Comparison of ENCODE assay signal across 27 cellular contexts in genomic region chr5:87770016-87770415, GRCh38.
"Had no signal": no experiment of that assay in that cellular context is flagged by ENCODE, and none has a peak within 500 bp of the region (broad histone marks: within the 10 kb centered on the region; RNA-seq: fewer than 3 reads in every experiment).

No MANE protein-coding gene starts in this region.

- H3K27me3 ChIP-seq: body of pancreas, uterus had no signal

- H3K4me1 Mint-ChIP-seq: stimulated activated naive B cell treated with anti-CD40 and anti-IgM and Interleukin-4, amounts not matched to agents 10 μg/mL and 1 μg/mL and 100 μg/mL, for 72 hours had no signal

- H3K36me3 Mint-ChIP-seq: activated naive CD4-positive, alpha-beta T cell treated with anti-CD3 and anti-CD28 coated beads, Interleukin-2, amount 50 U/mL, for 72 hours; natural killer cell treated with Interleukin-12 subunit alpha and Interleukin-12 subunit beta and Interleukin-15 and Interleukin-18, amount 100 ng/mL, for 72 hours; stimulated activated naive B cell treated with anti-CD40 and anti-IgM and Interleukin-4, amounts not matched to agents 10 μg/mL and 1 μg/mL and 100 μg/mL, for 72 hours; type B pancreatic cell had no signal

- DNase-seq: activated CD4-positive, alpha-beta T cell treated with anti-CD3 and anti-CD28 coated beads for 4 hours; activated CD4-positive, alpha-beta T cell treated with anti-CD3 and anti-CD28 coated beads, Interleukin-2, amount 50 U/mL, for 4 hours; activated naive CD4-positive, alpha-beta T cell; activated T-cell treated with anti-CD3 and anti-CD28 coated beads for 4 hours; activated T-cell treated with anti-CD3 and anti-CD28 coated beads, Interleukin-2, amount 50 U/mL, for 72 hours; body of pancreas; effector CD4-positive, alpha-beta T cell; foreskin keratinocyte; heart right ventricle; islet precursor cell; left ventricle myocardium inferior; right cardiac atrium; stimulated activated CD4-positive, alpha-beta T cell treated with anti-CD3 and anti-CD28 coated beads, Interleukin-15, amount 100 ng/mL, for 24 hours; stimulated activated CD4-positive, alpha-beta T cell treated with anti-CD3 and anti-CD28 coated beads, Interleukin-2, amount 100 ng/mL, for 24 hours; stimulated activated naive B cell treated with anti-CD40 and anti-IgM and Interleukin-4, amounts not matched to agents 10 μg/mL and 1 μg/mL and 100 μg/mL, for 72 hours; T-helper 1 cell; uterus had no signal

- H3K9me3 Mint-ChIP-seq: activated naive CD4-positive, alpha-beta T cell treated with anti-CD3 and anti-CD28 coated beads, Interleukin-2, amount 50 U/mL, for 72 hours; activated T-cell treated with anti-CD3 and anti-CD28 coated beads, Interleukin-2, amount 50 U/mL, for 72 hours; dendritic cell treated with granulocyte-macrophage colony-stimulating factor and Interleukin-4, amounts not matched to agents 40 ng/mL and 50 ng/mL, for 4 days; natural killer cell treated with Interleukin-12 subunit alpha and Interleukin-12 subunit beta and Interleukin-15 and Interleukin-18, amount 100 ng/mL, for 72 hours; stimulated activated naive B cell treated with anti-CD40 and anti-IgM and Interleukin-4, amounts not matched to agents 10 μg/mL and 1 μg/mL and 100 μg/mL, for 72 hours; T-helper 2 cell treated with Interferon-gamma antibody and Interleukin-4, amounts not matched to agents 5 μg/mL and 100 μg/mL, for 36 hours; type B pancreatic cell had no signal

- H3K9me3 ChIP-seq: body of pancreas, esophagus muscularis mucosa, heart right ventricle, left ventricle myocardium inferior, mucosa of descending colon, thoracic aorta, uterus had no signal

- H3K4me1 ChIP-seq: body of pancreas, esophagus muscularis mucosa, foreskin keratinocyte, heart right ventricle, left ventricle myocardium inferior, uterus had no signal

- H3K27ac ChIP-seq: body of pancreas, cardiac muscle cell, esophagus muscularis mucosa, foreskin keratinocyte, heart right ventricle, left ventricle myocardium inferior, thoracic aorta, uterus had no signal

- H3K27ac Mint-ChIP-seq: activated naive CD4-positive, alpha-beta T cell treated with anti-CD3 and anti-CD28 coated beads, Interleukin-2, amount 50 U/mL, for 72 hours; activated T-cell treated with anti-CD3 and anti-CD28 coated beads, Interleukin-2, amount 50 U/mL, for 72 hours; dendritic cell treated with granulocyte-macrophage colony-stimulating factor and Interleukin-4, amounts not matched to agents 40 ng/mL and 50 ng/mL, for 4 days; natural killer cell treated with Interleukin-12 subunit alpha and Interleukin-12 subunit beta and Interleukin-15 and Interleukin-18, amount 100 ng/mL, for 72 hours; stimulated activated naive B cell treated with anti-CD40 and anti-IgM and Interleukin-4, amounts not matched to agents 10 μg/mL and 1 μg/mL and 100 μg/mL, for 72 hours; T-helper 2 cell treated with Interferon-gamma antibody and Interleukin-4, amounts not matched to agents 5 μg/mL and 100 μg/mL, for 36 hours; type B pancreatic cell had no signal

- H3K4me3 Mint-ChIP-seq: activated T-cell treated with anti-CD3 and anti-CD28 coated beads, Interleukin-2, amount 50 U/mL, for 72 hours; dendritic cell treated with granulocyte-macrophage colony-stimulating factor and Interleukin-4, amounts not matched to agents 40 ng/mL and 50 ng/mL, for 4 days; natural killer cell treated with Interleukin-12 subunit alpha and Interleukin-12 subunit beta and Interleukin-15 and Interleukin-18, amount 100 ng/mL, for 72 hours; stimulated activated naive B cell treated with anti-CD40 and anti-IgM and Interleukin-4, amounts not matched to agents 10 μg/mL and 1 μg/mL and 100 μg/mL, for 72 hours; T-helper 2 cell treated with Interferon-gamma antibody and Interleukin-4, amounts not matched to agents 5 μg/mL and 100 μg/mL, for 36 hours; type B pancreatic cell had no signal

- ATAC-seq: activated naive CD4-positive, alpha-beta T cell treated with anti-CD3 and anti-CD28 coated beads, Interleukin-2, amount 50 U/mL, for 72 hours; activated T-cell treated with anti-CD3 and anti-CD28 coated beads, Interleukin-2, amount 50 U/mL, for 72 hours; body of pancreas; foreskin keratinocyte; heart right ventricle; mucosa of descending colon; natural killer cell treated with Interleukin-12 subunit alpha and Interleukin-12 subunit beta and Interleukin-15 and Interleukin-18, amount 100 ng/mL, for 72 hours; right cardiac atrium; stimulated activated naive B cell treated with anti-CD40 and anti-IgM and Interleukin-4, amounts not matched to agents 10 μg/mL and 1 μg/mL and 100 μg/mL, for 72 hours had no signal

- H3K4me3 ChIP-seq: body of pancreas, cardiac muscle cell, esophagus muscularis mucosa, heart right ventricle, left ventricle myocardium inferior, lung, mucosa of descending colon, thoracic aorta, uterus had no signal

- H3K36me3 ChIP-seq: cardiac muscle cell, esophagus muscularis mucosa, heart right ventricle, left ventricle myocardium inferior, thoracic aorta, uterus had no signal
